ENCODE assay signal across 1 cellular context in the genomic region with DNA sequence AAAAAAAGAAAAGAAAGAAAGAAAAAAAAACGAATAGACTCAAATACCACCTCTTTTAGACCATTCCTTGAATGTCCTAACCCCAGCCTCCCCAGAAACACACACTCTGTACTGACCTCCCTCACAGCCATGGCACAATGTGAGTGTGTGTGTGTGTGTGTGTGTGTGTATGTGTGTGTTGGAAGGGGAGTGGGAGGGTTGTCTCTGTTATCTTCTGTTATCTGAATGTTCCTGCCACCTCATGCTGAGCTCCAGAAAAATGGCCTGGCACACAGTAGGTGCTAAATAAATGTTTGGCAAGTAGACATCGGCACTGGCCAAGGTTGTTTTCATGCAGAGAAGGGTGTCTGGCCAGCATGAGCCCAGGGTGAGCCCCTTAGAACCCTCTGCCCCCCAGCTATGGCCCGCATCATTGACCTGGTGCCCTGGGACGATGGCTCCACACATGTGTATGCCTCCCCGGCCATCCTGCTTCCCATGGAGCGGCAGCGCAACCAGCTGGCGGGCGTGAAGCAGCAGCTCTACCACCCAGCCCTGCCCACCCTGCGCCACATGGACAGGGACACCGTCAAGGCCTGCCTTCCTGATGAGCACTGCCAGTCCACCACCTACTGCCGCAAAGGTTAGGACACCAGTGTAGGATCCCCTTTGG.
TF ChIP-seq lines count a peak whose summit lies in the region.

No MANE protein-coding gene starts in this region.

TF ChIP-seq in K562, 482 proteins besides CTCF, POLR2A, EP300 and RAD21 (continued from another document and continues in another):
- TF ChIP-seq ZNF224 (CRISPR knock-in tag; IDR thresholded peaks at IDR 0.05) (no peak), RHOXF2B (CRISPR knock-in tag; conservative IDR thresholded peaks at IDR 0.05) (no peak), XRCC4 (IDR thresholded peaks at IDR 0.05; ENCODE audit: extremely low read depth, insufficient read depth, insufficient read length) (no peak), FOXM1 (IDR thresholded peaks at IDR 0.05; ENCODE audit: low read depth) (no peak), FOXM1 (CRISPR knock-in tag; IDR thresholded peaks at IDR 0.05; ENCODE audit: low read depth) (no peak), CBX1 (IDR thresholded peaks at IDR 0.05; ENCODE audit: low read depth) (no peak), GMEB1 (CRISPR knock-in tag; IDR thresholded peaks at IDR 0.05) (no peak), ZNF780A (CRISPR knock-in tag; IDR thresholded peaks at IDR 0.05) (no peak), NEUROD1 (IDR thresholded peaks at IDR 0.05; ENCODE audit: borderline replicate concordance, low read depth, low read length, partially characterized antibody) (no peak), MYBL2 (IDR thresholded peaks at IDR 0.05; ENCODE audit: low read depth) (no peak), MYBL2 (CRISPR knock-in tag; IDR thresholded peaks at IDR 0.05; ENCODE audit: borderline replicate concordance) (no peak), HCFC1 (IDR thresholded peaks at IDR 0.05; ENCODE audit: low read depth, low read length) (no peak), ZNF707 (CRISPR knock-in tag; conservative IDR thresholded peaks at IDR 0.05) (no peak), PRMT5 (CRISPR knock-in tag; IDR thresholded peaks at IDR 0.05) (no peak), BRF1 (IDR thresholded peaks at IDR 0.05; ENCODE audit: borderline replicate concordance, extremely low read depth, insufficient read length) (no peak), PYGO2 (tag; IDR thresholded peaks at IDR 0.05) (peak; percentile 60; the same call in 1 of the 2 replicates), HMG20A (CRISPR knock-in tag; conservative IDR thresholded peaks at IDR 0.05) (no peak), RCOR1 (IDR thresholded peaks at IDR 0.05; ENCODE audit: borderline replicate concordance in 1 of 2, low read depth in 2 of 2, low read length in 2 of 2) (peak in 1 of 2 experiments; percentile 44; a peak in 2 of 4 replicates), SOX6 (IDR thresholded peaks at IDR 0.05) (peak; percentile 20; the same call in 1 of the 2 replicates), SMC3 (conservative IDR thresholded peaks at IDR 0.05; ENCODE audit: insufficient read depth, low read depth, low read length) (0 out of 2 replicates have a peak, but pooled peaks have one; percentile 10), ETV1 (tag; conservative IDR thresholded peaks at IDR 0.05; ENCODE audit: low read depth) (no peak), BCL6 (CRISPR knock-in tag; IDR thresholded peaks at IDR 0.05) (no peak), DACH1 (IDR thresholded peaks at IDR 0.05; ENCODE audit: partially characterized antibody) (no peak), USF2 (CRISPR knock-in tag; IDR thresholded peaks at IDR 0.05) (no peak), RB1 (IDR thresholded peaks at IDR 0.05; ENCODE audit: low read depth) (no peak; the same call in 1 of the 2 replicates), GABPB1 (CRISPR knock-in tag; IDR thresholded peaks at IDR 0.05) (no peak), FIP1L1 (IDR thresholded peaks at IDR 0.05; ENCODE audit: low read depth, low read length, poor library complexity, severe bottlenecking) (no peak), ZNF696 (CRISPR knock-in tag; conservative IDR thresholded peaks at IDR 0.05) (no peak), CEBPB (tag; IDR thresholded peaks at IDR 0.05) (no peak), ZNF717 (CRISPR knock-in tag; IDR thresholded peaks at IDR 0.05) (no peak), ZNF449 (CRISPR knock-in tag; IDR thresholded peaks at IDR 0.05) (no peak), ELK3 (CRISPR knock-in tag; IDR thresholded peaks at IDR 0.05) (no peak), FOSL1 (tag; conservative IDR thresholded peaks at IDR 0.05) (no peak; the same call in 1 of the 2 replicates), TFAM (CRISPR knock-in tag; conservative IDR thresholded peaks at IDR 0.05) (no peak), PPARD (CRISPR knock-in tag; IDR thresholded peaks at IDR 0.05) (no peak), KLF16 (IDR thresholded peaks at IDR 0.05) (no peak), ZFX (CRISPR knock-in tag; IDR thresholded peaks at IDR 0.05) (peak; percentile 27; the same call in 1 of the 2 replicates), ASH1L (IDR thresholded peaks at IDR 0.05; ENCODE audit: borderline replicate concordance, low read depth, partially characterized antibody) (no peak), PURB (CRISPR knock-in tag; IDR thresholded peaks at IDR 0.05; ENCODE audit: low read depth) (no peak), ZNF584 (CRISPR knock-in tag; IDR thresholded peaks at IDR 0.05; ENCODE audit: low read depth) (no peak), HDAC6 (IDR thresholded peaks at IDR 0.05; ENCODE audit: low read depth, low read length) (no peak), CREB3 (tag; conservative IDR thresholded peaks at IDR 0.05; ENCODE audit: low read depth) (no peak), ZNF384 (IDR thresholded peaks at IDR 0.05; ENCODE audit: low read depth, low read length) (no peak)
- TF ChIP-seq, protein P1, sequence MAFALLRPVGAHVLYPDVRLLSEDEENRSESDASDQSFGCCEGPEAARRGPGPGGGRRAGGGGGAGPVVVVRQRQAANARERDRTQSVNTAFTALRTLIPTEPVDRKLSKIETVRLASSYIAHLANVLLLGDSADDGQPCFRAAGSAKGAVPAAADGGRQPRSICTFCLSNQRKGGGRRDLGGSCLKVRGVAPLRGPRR (CRISPR knock-in tag; IDR thresholded peaks at IDR 0.05), result no peak
- TF ChIP-seq, protein P2, sequence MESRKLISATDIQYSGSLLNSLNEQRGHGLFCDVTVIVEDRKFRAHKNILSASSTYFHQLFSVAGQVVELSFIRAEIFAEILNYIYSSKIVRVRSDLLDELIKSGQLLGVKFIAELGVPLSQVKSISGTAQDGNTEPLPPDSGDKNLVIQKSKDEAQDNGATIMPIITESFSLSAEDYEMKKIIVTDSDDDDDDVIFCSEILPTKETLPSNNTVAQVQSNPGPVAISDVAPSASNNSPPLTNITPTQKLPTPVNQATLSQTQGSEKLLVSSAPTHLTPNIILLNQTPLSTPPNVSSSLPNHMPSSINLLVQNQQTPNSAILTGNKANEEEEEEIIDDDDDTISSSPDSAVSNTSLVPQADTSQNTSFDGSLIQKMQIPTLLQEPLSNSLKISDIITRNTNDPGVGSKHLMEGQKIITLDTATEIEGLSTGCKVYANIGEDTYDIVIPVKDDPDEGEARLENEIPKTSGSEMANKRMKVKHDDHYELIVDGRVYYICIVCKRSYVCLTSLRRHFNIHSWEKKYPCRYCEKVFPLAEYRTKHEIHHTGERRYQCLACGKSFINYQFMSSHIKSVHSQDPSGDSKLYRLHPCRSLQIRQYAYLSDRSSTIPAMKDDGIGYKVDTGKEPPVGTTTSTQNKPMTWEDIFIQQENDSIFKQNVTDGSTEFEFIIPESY (CRISPR knock-in tag; IDR thresholded peaks at IDR 0.05), result peak; percentile 75
- TF ChIP-seq, protein P3, sequence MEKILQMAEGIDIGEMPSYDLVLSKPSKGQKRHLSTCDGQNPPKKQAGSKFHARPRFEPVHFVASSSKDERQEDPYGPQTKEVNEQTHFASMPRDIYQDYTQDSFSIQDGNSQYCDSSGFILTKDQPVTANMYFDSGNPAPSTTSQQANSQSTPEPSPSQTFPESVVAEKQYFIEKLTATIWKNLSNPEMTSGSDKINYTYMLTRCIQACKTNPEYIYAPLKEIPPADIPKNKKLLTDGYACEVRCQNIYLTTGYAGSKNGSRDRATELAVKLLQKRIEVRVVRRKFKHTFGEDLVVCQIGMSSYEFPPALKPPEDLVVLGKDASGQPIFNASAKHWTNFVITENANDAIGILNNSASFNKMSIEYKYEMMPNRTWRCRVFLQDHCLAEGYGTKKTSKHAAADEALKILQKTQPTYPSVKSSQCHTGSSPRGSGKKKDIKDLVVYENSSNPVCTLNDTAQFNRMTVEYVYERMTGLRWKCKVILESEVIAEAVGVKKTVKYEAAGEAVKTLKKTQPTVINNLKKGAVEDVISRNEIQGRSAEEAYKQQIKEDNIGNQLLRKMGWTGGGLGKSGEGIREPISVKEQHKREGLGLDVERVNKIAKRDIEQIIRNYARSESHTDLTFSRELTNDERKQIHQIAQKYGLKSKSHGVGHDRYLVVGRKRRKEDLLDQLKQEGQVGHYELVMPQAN (IDR thresholded peaks at IDR 0.05; ENCODE audit: borderline replicate concordance), result no peak
- TF ChIP-seq, protein P4, sequence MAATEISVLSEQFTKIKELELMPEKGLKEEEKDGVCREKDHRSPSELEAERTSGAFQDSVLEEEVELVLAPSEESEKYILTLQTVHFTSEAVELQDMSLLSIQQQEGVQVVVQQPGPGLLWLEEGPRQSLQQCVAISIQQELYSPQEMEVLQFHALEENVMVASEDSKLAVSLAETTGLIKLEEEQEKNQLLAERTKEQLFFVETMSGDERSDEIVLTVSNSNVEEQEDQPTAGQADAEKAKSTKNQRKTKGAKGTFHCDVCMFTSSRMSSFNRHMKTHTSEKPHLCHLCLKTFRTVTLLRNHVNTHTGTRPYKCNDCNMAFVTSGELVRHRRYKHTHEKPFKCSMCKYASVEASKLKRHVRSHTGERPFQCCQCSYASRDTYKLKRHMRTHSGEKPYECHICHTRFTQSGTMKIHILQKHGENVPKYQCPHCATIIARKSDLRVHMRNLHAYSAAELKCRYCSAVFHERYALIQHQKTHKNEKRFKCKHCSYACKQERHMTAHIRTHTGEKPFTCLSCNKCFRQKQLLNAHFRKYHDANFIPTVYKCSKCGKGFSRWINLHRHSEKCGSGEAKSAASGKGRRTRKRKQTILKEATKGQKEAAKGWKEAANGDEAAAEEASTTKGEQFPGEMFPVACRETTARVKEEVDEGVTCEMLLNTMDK (IDR thresholded peaks at IDR 0.05; ENCODE audit: borderline replicate concordance, insufficient read depth, low read depth, low read length, poor library complexity, severe bottlenecking), result no peak
- TF ChIP-seq, protein P5, sequence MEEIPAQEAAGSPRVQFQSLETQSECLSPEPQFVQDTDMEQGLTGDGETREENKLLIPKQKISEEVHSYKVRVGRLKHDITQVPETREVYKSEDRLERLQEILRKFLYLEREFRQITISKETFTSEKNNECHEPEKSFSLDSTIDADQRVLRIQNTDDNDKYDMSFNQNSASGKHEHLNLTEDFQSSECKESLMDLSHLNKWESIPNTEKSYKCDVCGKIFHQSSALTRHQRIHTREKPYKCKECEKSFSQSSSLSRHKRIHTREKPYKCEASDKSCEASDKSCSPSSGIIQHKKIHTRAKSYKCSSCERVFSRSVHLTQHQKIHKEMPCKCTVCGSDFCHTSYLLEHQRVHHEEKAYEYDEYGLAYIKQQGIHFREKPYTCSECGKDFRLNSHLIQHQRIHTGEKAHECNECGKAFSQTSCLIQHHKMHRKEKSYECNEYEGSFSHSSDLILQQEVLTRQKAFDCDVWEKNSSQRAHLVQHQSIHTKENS (CRISPR knock-in tag; IDR thresholded peaks at IDR 0.05), result no peak
- TF ChIP-seq, protein P6, sequence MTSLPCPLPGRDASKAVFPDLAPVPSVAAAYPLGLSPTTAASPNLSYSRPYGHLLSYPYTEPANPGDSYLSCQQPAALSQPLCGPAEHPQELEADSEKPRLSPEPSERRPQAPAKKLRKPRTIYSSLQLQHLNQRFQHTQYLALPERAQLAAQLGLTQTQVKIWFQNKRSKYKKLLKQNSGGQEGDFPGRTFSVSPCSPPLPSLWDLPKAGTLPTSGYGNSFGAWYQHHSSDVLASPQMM (CRISPR knock-in tag; IDR thresholded peaks at IDR 0.05), result no peak
- TF ChIP-seq, protein P7, sequence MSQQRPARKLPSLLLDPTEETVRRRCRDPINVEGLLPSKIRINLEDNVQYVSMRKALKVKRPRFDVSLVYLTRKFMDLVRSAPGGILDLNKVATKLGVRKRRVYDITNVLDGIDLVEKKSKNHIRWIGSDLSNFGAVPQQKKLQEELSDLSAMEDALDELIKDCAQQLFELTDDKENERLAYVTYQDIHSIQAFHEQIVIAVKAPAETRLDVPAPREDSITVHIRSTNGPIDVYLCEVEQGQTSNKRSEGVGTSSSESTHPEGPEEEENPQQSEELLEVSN (IDR thresholded peaks at IDR 0.05; ENCODE audit: borderline replicate concordance in 1 of 2, extremely low read depth in 1 of 2, insufficient read depth in 1 of 2, insufficient read length in 1 of 2, low read depth in 1 of 2, low read length in 1 of 2, poor library complexity in 1 of 2, severe bottlenecking in 1 of 2), result no peak
